ENCODE assay signal across 9 cellular contexts in genomic region chr2:233928594-233929351, GRCh38. TPM values are rescaled to one million over a fixed set of nuclear protein-coding genes. Genes with fewer than 3 reads are reported as not detected.
DNase-seq lines count a peak whose midpoint lies in the region; ATAC-seq, FAIRE-seq and TF ChIP-seq lines count a peak whose summit lies in the region.
"Had no signal": no experiment of that assay in that cellular context is flagged by ENCODE, and none has a peak within 500 bp of the region (broad histone marks: within the 10 kb centered on the region; RNA-seq: fewer than 3 reads in every experiment).

No MANE protein-coding gene starts in this region.

- no peak overlapping the region for H3K4me3 Mint-ChIP-seq in Caco-2 (ENCODE audit: unreplicated experiment)
- H3K4me3 Mint-ChIP-seq: activated B cell treated with CpG ODN at 0.5 μM for 24 hours had no signal

- TF ChIP-seq CTCF in Caco-2 (IDR thresholded peaks at IDR 0.05; ENCODE audit: insufficient read depth in 1 of 2, low read depth in 1 of 2, low read length in 1 of 2, severe bottlenecking in 1 of 2, unreplicated experiment in 1 of 2) (peak in 1 of 2 experiments; percentile 50), RWPE1 (conservative IDR thresholded peaks at IDR 0.05; ENCODE audit: low read depth) (peak; percentile 50), sigmoid colon (IDR thresholded peaks at IDR 0.05) (no peak)

- no peaks in the 10 kb centered on the region for H3K36me3 ChIP-seq in Caco-2 (ENCODE audit: control insufficient read depth, insufficient read depth, low read length)
- H3K36me3 ChIP-seq in sigmoid colon, result no peaks in the 10 kb centered on the region

- H3K36me3 Mint-ChIP-seq in Caco-2 (ENCODE audit: insufficient read depth, unreplicated experiment), result no peaks in the 10 kb centered on the region

- no peak for TF ChIP-seq EP300 in sigmoid colon (IDR thresholded peaks at IDR 0.05)

- H3K27me3 Mint-ChIP-seq in Caco-2 (ENCODE audit: insufficient read depth, unreplicated experiment), result peaks cover 30% of the 10 kb centered on the region

- H3K27me3 ChIP-seq in Caco-2 (replicated peaks; ENCODE audit: control insufficient read depth, insufficient read depth, low read length) (no peaks in the 10 kb centered on the region; the same call in 1 of the 2 replicates), sigmoid colon (peaks cover 0 to 18% (median 0%) of the 10 kb centered on the region in 3 donors)

- no peak for FAIRE-seq in H54 (lab: Jason Lieb, UNC)

- peak; percentile 18 to 35 for DNase-seq in Caco-2
- DNase-seq in H54 (ENCODE audit: insufficient read length, low spot score), result peak; percentile 25
- DNase-seq in RWPE1 (ENCODE audit: low spot score), result no peak
- DNase-seq in iPS-NIHi11 (ENCODE audit: low spot score), result peak; percentile 59
- no peak for DNase-seq in mucosa of gallbladder (ENCODE audit: low spot score)
- no peak for DNase-seq in sigmoid colon
- no peak for DNase-seq in NCI-H1048 (lab: John Stamatoyannopoulos, UW)
- DNase-seq: activated B cell treated with CpG ODN at 0.5 μM for 24 hours had no signal

- CTCF ChIA-PET in Caco-2 (lab: Charles Lee), result interaction anchor here (0.6 kb wide), 2 partner anchors 48 to 136 kb away, joined by 3 read pairs; no protein-coding TSS in a partner anchor
- CTCF ChIA-PET in RWPE1 (lab: Yijun Ruan, JAX), result interaction anchor here (0.6 to 0.8 kb wide), 2 partner anchors 35 to 88 kb away, joined by 3 to 6 read pairs; no protein-coding TSS in a partner anchor

- H3K27ac Mint-ChIP-seq in Caco-2 (ENCODE audit: unreplicated experiment), result no peak overlapping the region
- H3K27ac Mint-ChIP-seq: activated B cell treated with CpG ODN at 0.5 μM for 24 hours had no signal

- TF ChIP-seq POLR2A in H54 (IDR thresholded peaks at IDR 0.05; ENCODE audit: low read depth, low read length) (no peak), sigmoid colon (IDR thresholded peaks at IDR 0.05) (no peak)

- no TSS peak for BruUV-seq in Caco-2 (replicated peaks; lab: Mats Ljungman, UMichigan)

- no peak overlapping the region for H3K4me3 ChIP-seq in Caco-2 (ENCODE audit: low read depth, low read length)
- H3K4me3 ChIP-seq in sigmoid colon, result no peak overlapping the region

- POLR2A ChIA-PET in Caco-2 (lab: Charles Lee), result no interaction called here
- POLR2A ChIA-PET in RWPE1 (lab: Yijun Ruan, JAX; ENCODE audit: low non-redundant PET), result no interaction called here

- no peak for ATAC-seq in GM19397 (IDR thresholded peaks at IDR 0.05; ENCODE audit: unreplicated experiment)

- H3K4me1 Mint-ChIP-seq in Caco-2 (ENCODE audit: low read depth, unreplicated experiment), result no peaks in the 10 kb centered on the region
- H3K4me1 Mint-ChIP-seq: activated B cell treated with CpG ODN at 0.5 μM for 24 hours had no signal

- H3K4me1 ChIP-seq in Caco-2 (no peaks in the 10 kb centered on the region), sigmoid colon (no peaks in the 10 kb centered on the region)

- intact Hi-C loops in Caco-2 (cut with micrococcal nuclease; ENCODE audit: unreplicated experiment), result no loop called here
- intact Hi-C loops in sigmoid colon (cut with DNase I), result no loop called here

- H3K27ac ChIP-seq in RWPE1 (no peak overlapping the region), sigmoid colon (no peak overlapping the region)

- 33 to 35% methylated on average over 7 of the region's 7 CpGs for WGBS in sigmoid colon, 2 donors

- no peaks in the 10 kb centered on the region for H3K9me3 ChIP-seq in Caco-2
- no peaks in the 10 kb centered on the region for H3K9me3 ChIP-seq in sigmoid colon

- no peaks in the 10 kb centered on the region for H3K9me3 Mint-ChIP-seq in Caco-2 (ENCODE audit: unreplicated experiment)
- H3K9me3 Mint-ChIP-seq: activated B cell treated with CpG ODN at 0.5 μM for 24 hours had no signal

RNA-seq across cellular contexts. Expression of gene TRPM8, which starts 11.6 kb away (rescaled TPM):
- total RNA-seq in Caco-2 (2022) (not detected in 2 replicates), mucosa of gallbladder (0.12 TPM), sigmoid colon (not detected)
- under 1 TPM in 1 of 3 donors, not detected in 2; 0.04 TPM for polyA plus RNA-seq in sigmoid colon
- total RNA-seq: activated B cell treated with CpG ODN at 0.5 μM for 24 hours had no signal

Comparison
In these comparisons a context has a peak if more than half of its experiments do, and no peak if none do; other contexts are left out.
1. DNase-seq: peak in Caco-2 (2 of 2), H54 (single experiment) and iPS-NIHi11 (single experiment); none in RWPE1 (single experiment), mucosa of gallbladder (single experiment), sigmoid colon (single experiment) and NCI-H1048 (single experiment).